1 cellular context compared by ENCODE assay signal in genomic region chr10:84173543-84173942, GRCh38.
TF ChIP-seq lines count a peak whose summit lies in the region.

TSS of gene GPR15LG (plus strand) at chr10:84173801. CDS start at chr10:84173852, 51 bp downstream.

TF ChIP-seq in GM12878, 131 proteins besides CTCF, POLR2A, EP300 and RAD21 (continued from another document):
- TF ChIP-seq CBX3 (IDR thresholded peaks at IDR 0.05; ENCODE audit: borderline replicate concordance, low read depth) (no peak), CBX5 (IDR thresholded peaks at IDR 0.05; ENCODE audit: low read depth) (no peak)
